ENCODE assay signal across 26 cellular contexts in genomic region chr10:96895662-96896424, GRCh38.
A peak's percentile ranks its signal among the peaks of the same experiment; 100 is the strongest.
DNase-seq lines count a peak whose midpoint lies in the region; ATAC-seq and TF ChIP-seq lines count a peak whose summit lies in the region.
"Had no signal": no experiment of that assay in that cellular context is flagged by ENCODE, and none has a peak within 500 bp of the region (broad histone marks: within the 10 kb centered on the region; RNA-seq: fewer than 3 reads in every experiment).

No MANE protein-coding gene starts in this region.

- CTCF ChIA-PET in activated CD8-positive, alpha-beta T cell treated with anti-CD3 and anti-CD28 coated beads for 36 hours (lab: Charles Lee), result no interaction called here
- CTCF ChIA-PET in activated CD8-positive, alpha-beta T cell treated with anti-CD3 and anti-CD28 coated beads, Interleukin-2, amount 10 ng/mL, durations not matched to agents 7 days and 5 days (lab: Charles Lee), result no interaction called here
- CTCF ChIA-PET in Caco-2 (lab: Charles Lee), result no interaction called here

- peaks cover 16% of the 10 kb centered on the region for H3K9me3 Mint-ChIP-seq in activated CD8-positive, alpha-beta T cell treated with anti-CD3 and anti-CD28 coated beads for 36 hours
- H3K9me3 Mint-ChIP-seq in activated CD8-positive, alpha-beta T cell treated with anti-CD3 and anti-CD28 coated beads, Interleukin-2, amount 10 ng/mL, durations not matched to agents 7 days and 5 days (ENCODE audit: insufficient read depth), result peaks cover 13% of the 10 kb centered on the region
- no peaks in the 10 kb centered on the region for H3K9me3 Mint-ChIP-seq in Caco-2 (ENCODE audit: unreplicated experiment)
- H3K9me3 Mint-ChIP-seq in stimulated activated naive CD8-positive, alpha-beta T cell treated with anti-CD3 and anti-CD28 coated beads, Interleukin-15, amount 100 ng/mL, for 72 hours, result peaks cover 4 to 17% of the 10 kb centered on the region in 2 donors

- peaks cover 100% of the 10 kb centered on the region for H3K79me2 ChIP-seq in GM23248 (ENCODE audit: insufficient read depth)

- no peak for DNase-seq in activated CD8-positive, alpha-beta T cell treated with anti-CD3 and anti-CD28 coated beads for 36 hours
- DNase-seq in activated CD8-positive, alpha-beta T cell treated with anti-CD3 and anti-CD28 coated beads, Interleukin-2, amount 10 ng/mL, durations not matched to agents 7 days and 5 days, result no peak
- DNase-seq in Caco-2, result no peak
- no peak for DNase-seq in T-helper 17 cell
- DNase-seq in stimulated activated naive CD8-positive, alpha-beta T cell treated with anti-CD3 and anti-CD28 coated beads, Interleukin-15, amount 100 ng/mL, for 72 hours, result no peak
- DNase-seq in DMS53 (lab: John Stamatoyannopoulos, UW), result no peak
- no peak for DNase-seq in GM23248
- DNase-seq: CD4-positive, CD25-positive, alpha-beta regulatory T cell; COR-L47; DMS79; EL; GDM1; H7; KBM-7; MV-4-11; NCI-H1105 treated with DMSO at 0.1 percent for 48 hours; NCI-H146; NCI-H1930; NCI-H446; NCI-H524 treated with DMSO at 0.1 percent for 48 hours; NCI-H774; PC-3; SJCRH30 had no signal

- H3K4me3 ChIP-seq in Caco-2 (ENCODE audit: low read depth, low read length) (no peak overlapping the region), GM23248 (no peak overlapping the region)
- H3K4me3 ChIP-seq: BLaER1, GM12878, SJCRH30 had no signal

- no peak overlapping the region for H3K4me3 Mint-ChIP-seq in activated CD8-positive, alpha-beta T cell treated with anti-CD3 and anti-CD28 coated beads for 36 hours
- no peak overlapping the region for H3K4me3 Mint-ChIP-seq in activated CD8-positive, alpha-beta T cell treated with anti-CD3 and anti-CD28 coated beads, Interleukin-2, amount 10 ng/mL, durations not matched to agents 7 days and 5 days
- H3K4me3 Mint-ChIP-seq in Caco-2 (ENCODE audit: unreplicated experiment) (no peak overlapping the region), T-helper 17 cell (no peak overlapping the region)
- no peak overlapping the region for H3K4me3 Mint-ChIP-seq in stimulated activated naive CD8-positive, alpha-beta T cell treated with anti-CD3 and anti-CD28 coated beads, Interleukin-15, amount 100 ng/mL, for 72 hours

- BruUV-seq in Caco-2 (replicated peaks; lab: Mats Ljungman, UMichigan), result no TSS peak

- H3K36me3 ChIP-seq in Caco-2 (ENCODE audit: control insufficient read depth, insufficient read depth, low read length) (peaks cover 3% of the 10 kb centered on the region), GM23248 (ENCODE audit: low read depth) (0 out of 2 replicates have a peak, but pooled peaks cover 5% of the 10 kb centered on the region)
- H3K36me3 ChIP-seq: SJCRH30 had no signal

- 95 to 99% methylated on average over 6 of the region's 6 CpGs for WGBS in GM23248 (ENCODE audit: low coverage in 1 of 2, low lambda C conversion rate in 2 of 2, missing lambda C conversion rate in 2 of 2), 2 experiments

- H3K27ac Mint-ChIP-seq in activated CD8-positive, alpha-beta T cell treated with anti-CD3 and anti-CD28 coated beads for 36 hours, result no peak overlapping the region
- no peak overlapping the region for H3K27ac Mint-ChIP-seq in activated CD8-positive, alpha-beta T cell treated with anti-CD3 and anti-CD28 coated beads, Interleukin-2, amount 10 ng/mL, durations not matched to agents 7 days and 5 days
- peak overlapping the region; percentile 0 for H3K27ac Mint-ChIP-seq in Caco-2 (ENCODE audit: unreplicated experiment)
- peak overlapping the region; percentile 17 for H3K27ac Mint-ChIP-seq in T-helper 17 cell
- peak overlapping the region in 1 of 2 donors; percentile 0 for H3K27ac Mint-ChIP-seq in stimulated activated naive CD8-positive, alpha-beta T cell treated with anti-CD3 and anti-CD28 coated beads, Interleukin-15, amount 100 ng/mL, for 72 hours

- intact Hi-C loops in activated CD8-positive, alpha-beta T cell treated with anti-CD3 and anti-CD28 coated beads for 36 hours (cut with micrococcal nuclease), result loop anchor here (5.0 kb wide), 1 partner anchor 64 kb away; the partner anchor contains the start of gene LCOR
- intact Hi-C loops in Caco-2 (cut with micrococcal nuclease; ENCODE audit: unreplicated experiment), result no loop called here

- H3K9me2 ChIP-seq in GM23248 (ENCODE audit: insufficient read depth), result no peaks in the 10 kb centered on the region

- no peaks in the 10 kb centered on the region for H3F3A ChIP-seq in GM23248 (ENCODE audit: insufficient read depth)

- peak; percentile 31 for ATAC-seq in activated CD8-positive, alpha-beta T cell treated with anti-CD3 and anti-CD28 coated beads for 36 hours
- ATAC-seq in activated CD8-positive, alpha-beta T cell treated with anti-CD3 and anti-CD28 coated beads, Interleukin-2, amount 10 ng/mL, durations not matched to agents 7 days and 5 days, result no peak
- no peak for ATAC-seq in T-helper 17 cell
- ATAC-seq in stimulated activated naive CD8-positive, alpha-beta T cell treated with anti-CD3 and anti-CD28 coated beads, Interleukin-15, amount 100 ng/mL, for 72 hours, result peak; percentile 51
- ATAC-seq: GM12878, PC-3, SK-N-SH treated with all-trans-retinoic acid at 6 μM for 48 hours had no signal

- H3K27me3 ChIP-seq in Caco-2 (replicated peaks; ENCODE audit: control insufficient read depth, insufficient read depth, low read length) (no peaks in the 10 kb centered on the region), GM23248 (replicated peaks; ENCODE audit: insufficient read depth) (no peaks in the 10 kb centered on the region)
- H3K27me3 ChIP-seq: BLaER1, SJCRH30 had no signal

- no peak overlapping the region for H3K9ac ChIP-seq in GM23248
- H3K9ac ChIP-seq: BLaER1 had no signal

- H2AFZ ChIP-seq in GM23248, result no peak overlapping the region

- H4K20me1 ChIP-seq in GM23248 (ENCODE audit: insufficient read depth), result peaks cover 26% of the 10 kb centered on the region; the same call in 1 of the 2 replicates

- TF ChIP-seq CTCF in activated CD8-positive, alpha-beta T cell treated with anti-CD3 and anti-CD28 coated beads for 36 hours (IDR thresholded peaks at IDR 0.05), result no peak
- no peak for TF ChIP-seq CTCF in Caco-2 (IDR thresholded peaks at IDR 0.05; ENCODE audit: insufficient read depth in 1 of 2, low read depth in 1 of 2, low read length in 1 of 2, severe bottlenecking in 1 of 2, unreplicated experiment in 1 of 2)

- peaks cover 4% of the 10 kb centered on the region for H3K9me3 ChIP-seq in Caco-2
- peaks cover 4% of the 10 kb centered on the region for H3K9me3 ChIP-seq in T-helper 17 cell (ENCODE audit: control insufficient read depth, low read length, poor library complexity, severe bottlenecking)
- no peaks in the 10 kb centered on the region for H3K9me3 ChIP-seq in GM23248 (ENCODE audit: low read depth)

- peaks cover 3% of the 10 kb centered on the region for H3K4me1 ChIP-seq in Caco-2
- H3K4me1 ChIP-seq in GM23248 (ENCODE audit: insufficient read depth), result no peaks in the 10 kb centered on the region
- H3K4me1 ChIP-seq: BLaER1, SJCRH30 had no signal

- no peak overlapping the region for H3K4me2 ChIP-seq in GM23248 (ENCODE audit: unreplicated experiment)
- H3K4me2 ChIP-seq: BLaER1 had no signal

- peaks cover 28% of the 10 kb centered on the region for H3K36me3 Mint-ChIP-seq in activated CD8-positive, alpha-beta T cell treated with anti-CD3 and anti-CD28 coated beads for 36 hours (ENCODE audit: low read depth)
- peaks cover 28% of the 10 kb centered on the region for H3K36me3 Mint-ChIP-seq in activated CD8-positive, alpha-beta T cell treated with anti-CD3 and anti-CD28 coated beads, Interleukin-2, amount 10 ng/mL, durations not matched to agents 7 days and 5 days (ENCODE audit: low read depth)
- H3K36me3 Mint-ChIP-seq in Caco-2 (ENCODE audit: insufficient read depth, unreplicated experiment), result no peaks in the 10 kb centered on the region
- peaks cover 2% of the 10 kb centered on the region for H3K36me3 Mint-ChIP-seq in T-helper 17 cell (ENCODE audit: low read depth)

- H3K4me1 Mint-ChIP-seq in activated CD8-positive, alpha-beta T cell treated with anti-CD3 and anti-CD28 coated beads for 36 hours (ENCODE audit: low read depth), result peaks cover 57% of the 10 kb centered on the region
- H3K4me1 Mint-ChIP-seq in activated CD8-positive, alpha-beta T cell treated with anti-CD3 and anti-CD28 coated beads, Interleukin-2, amount 10 ng/mL, durations not matched to agents 7 days and 5 days (ENCODE audit: low read depth), result peaks cover 23% of the 10 kb centered on the region
- H3K4me1 Mint-ChIP-seq in Caco-2 (ENCODE audit: low read depth, unreplicated experiment) (peaks cover 28% of the 10 kb centered on the region), T-helper 17 cell (peaks cover 41% of the 10 kb centered on the region)
- H3K4me1 Mint-ChIP-seq in stimulated activated naive CD8-positive, alpha-beta T cell treated with anti-CD3 and anti-CD28 coated beads, Interleukin-15, amount 100 ng/mL, for 72 hours, result peaks cover 73% of the 10 kb centered on the region

- in situ Hi-C loops in GM23248 (cut with MboI), result no loop called here

- POLR2A ChIA-PET in activated CD8-positive, alpha-beta T cell treated with anti-CD3 and anti-CD28 coated beads for 36 hours (lab: Charles Lee), result no interaction called here
- POLR2A ChIA-PET in activated CD8-positive, alpha-beta T cell treated with anti-CD3 and anti-CD28 coated beads, Interleukin-2, amount 10 ng/mL, durations not matched to agents 7 days and 5 days (lab: Charles Lee), result no interaction called here
- POLR2A ChIA-PET in Caco-2 (lab: Charles Lee), result no interaction called here

- H3K27me3 Mint-ChIP-seq in activated CD8-positive, alpha-beta T cell treated with anti-CD3 and anti-CD28 coated beads for 36 hours, result no peaks in the 10 kb centered on the region
- no peaks in the 10 kb centered on the region for H3K27me3 Mint-ChIP-seq in activated CD8-positive, alpha-beta T cell treated with anti-CD3 and anti-CD28 coated beads, Interleukin-2, amount 10 ng/mL, durations not matched to agents 7 days and 5 days (ENCODE audit: low read depth)
- no peaks in the 10 kb centered on the region for H3K27me3 Mint-ChIP-seq in Caco-2 (ENCODE audit: insufficient read depth, unreplicated experiment)
- H3K27me3 Mint-ChIP-seq in T-helper 17 cell, result no peaks in the 10 kb centered on the region
- H3K27me3 Mint-ChIP-seq in stimulated activated naive CD8-positive, alpha-beta T cell treated with anti-CD3 and anti-CD28 coated beads, Interleukin-15, amount 100 ng/mL, for 72 hours, result no peaks in the 10 kb centered on the region
- H3K27me3 Mint-ChIP-seq: CD4-positive, CD25-positive, alpha-beta regulatory T cell had no signal

- no peak overlapping the region for H3K27ac ChIP-seq in GM23248
- H3K27ac ChIP-seq: BLaER1, SJCRH30 had no signal

Comparison
In these comparisons a context has a peak if more than half of its experiments do, and no peak if none do; other contexts are left out.
1. ATAC-seq: peak in activated CD8-positive, alpha-beta T cell treated with anti-CD3 and anti-CD28 coated beads for 36 hours (single experiment) and stimulated activated naive CD8-positive, alpha-beta T cell treated with anti-CD3 and anti-CD28 coated beads, Interleukin-15, amount 100 ng/mL, for 72 hours (single experiment); none in activated CD8-positive, alpha-beta T cell treated with anti-CD3 and anti-CD28 coated beads, Interleukin-2, amount 10 ng/mL, durations not matched to agents 7 days and 5 days (single experiment) and T-helper 17 cell (single experiment).
2. H3K27ac Mint-ChIP-seq: peak in Caco-2 (single experiment) and T-helper 17 cell (single experiment); none in activated CD8-positive, alpha-beta T cell treated with anti-CD3 and anti-CD28 coated beads for 36 hours (single experiment) and activated CD8-positive, alpha-beta T cell treated with anti-CD3 and anti-CD28 coated beads, Interleukin-2, amount 10 ng/mL, durations not matched to agents 7 days and 5 days (single experiment).